In the genomic region with DNA sequence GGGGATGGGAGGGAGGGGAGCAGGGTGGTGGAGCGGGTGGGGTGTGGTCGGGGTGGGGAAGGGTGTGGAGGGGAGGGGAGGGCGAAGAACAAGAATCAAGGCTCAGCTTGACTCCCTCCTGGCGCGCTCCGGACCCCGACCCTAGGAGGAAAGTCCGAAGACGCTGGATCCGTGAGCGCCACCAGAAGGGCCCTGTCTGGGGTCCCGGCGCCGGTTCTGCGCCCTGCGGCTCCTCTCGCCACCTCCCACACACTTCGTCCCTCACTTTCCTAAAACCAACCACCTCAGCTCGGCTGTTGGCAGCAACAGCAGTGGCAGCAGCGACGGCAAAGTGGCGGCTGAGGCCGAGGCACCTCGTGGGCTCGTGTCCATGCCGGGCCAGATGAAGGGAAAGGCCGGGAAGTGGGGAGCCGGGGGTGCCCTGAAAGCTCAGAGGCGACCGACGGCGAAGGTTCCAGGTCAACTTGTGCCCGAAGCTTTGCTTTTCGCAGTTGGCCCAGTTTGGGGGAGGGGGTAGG, we compare ENCODE assay signal across 9 cellular contexts. TPM values are rescaled to one million over a fixed set of nuclear protein-coding genes. Genes with fewer than 3 reads are reported as not detected.
A peak's percentile ranks its signal among the peaks of the same experiment; 100 is the strongest.
DNase-seq lines count a peak whose midpoint lies in the region; ATAC-seq and TF ChIP-seq lines count a peak whose summit lies in the region.
"Had no signal": no experiment of that assay in that cellular context is flagged by ENCODE, and none has a peak within 500 bp of the region (broad histone marks: within the 10 kb centered on the region; RNA-seq: fewer than 3 reads in every experiment).

No MANE protein-coding gene starts in this region.

- no peaks in the 10 kb centered on the region for H3K9me3 ChIP-seq in BLaER1
- peaks cover 0 to 3% of the 10 kb centered on the region in 2 donors for H3K9me3 ChIP-seq in esophagus (ENCODE audit: control insufficient read depth in 2 of 2, insufficient read depth in 1 of 2, low read depth in 1 of 2, low read length in 1 of 2)
- no peaks in the 10 kb centered on the region for H3K9me3 ChIP-seq in parathyroid adenoma (ENCODE audit: control insufficient read depth, low read length)
- no peaks in the 10 kb centered on the region for H3K9me3 ChIP-seq in effector memory CD4-positive, alpha-beta T cell (ENCODE audit: control insufficient read depth, low read length)
- H3K9me3 ChIP-seq: SJSA1 had no signal

- H2AFZ ChIP-seq in parathyroid adenoma = peak overlapping the region; percentile 72

- H3K4me2 ChIP-seq in BLaER1 (peak overlapping the region; percentile 91), parathyroid adenoma (ENCODE audit: low read length) (peak overlapping the region; percentile 94)

- no peaks in the 10 kb centered on the region for H3K36me3 ChIP-seq in BLaER1
- no peaks in the 10 kb centered on the region for H3K36me3 ChIP-seq in esophagus (ENCODE audit: control insufficient read depth in 2 of 2, insufficient read depth in 2 of 2, low read length in 1 of 2)
- no peaks in the 10 kb centered on the region for H3K36me3 ChIP-seq in parathyroid adenoma (ENCODE audit: control insufficient read depth, insufficient read depth, low read length)
- no peaks in the 10 kb centered on the region for H3K36me3 ChIP-seq in effector memory CD4-positive, alpha-beta T cell (ENCODE audit: control insufficient read depth, insufficient read depth, low read length)
- H3K36me3 ChIP-seq: SJSA1 had no signal

- H3K4me1 ChIP-seq in BLaER1 = peaks cover 50% of the 10 kb centered on the region
- peaks cover 10 to 13% of the 10 kb centered on the region in 2 donors for H3K4me1 ChIP-seq in esophagus (ENCODE audit: control insufficient read depth in 2 of 2, insufficient read depth in 2 of 2, low read length in 1 of 2)
- H3K4me1 ChIP-seq in parathyroid adenoma = peaks cover 12% of the 10 kb centered on the region
- peaks cover 4% of the 10 kb centered on the region for H3K4me1 ChIP-seq in effector memory CD4-positive, alpha-beta T cell (ENCODE audit: control insufficient read depth, insufficient read depth, low read length, poor library complexity, severe bottlenecking)
- H3K4me1 ChIP-seq: SJSA1 had no signal

- H3K9ac ChIP-seq in BLaER1 = peak overlapping the region; percentile 71
- H3K9ac ChIP-seq in parathyroid adenoma = no peak overlapping the region

- H3K27ac ChIP-seq in BLaER1 (peak overlapping the region; percentile 49), esophagus (ENCODE audit: low read depth in 2 of 2, low read length in 1 of 2) (no peak overlapping the region), parathyroid adenoma (no peak overlapping the region)
- H3K27ac ChIP-seq in effector memory CD4-positive, alpha-beta T cell (ENCODE audit: insufficient read depth, low read length, poor library complexity, severe bottlenecking) = no peak overlapping the region
- H3K27ac ChIP-seq: SJSA1 had no signal

- H4K20me1 ChIP-seq in BLaER1 = no peaks in the 10 kb centered on the region

- peaks cover 36% of the 10 kb centered on the region for H3K27me3 ChIP-seq in BLaER1
- H3K27me3 ChIP-seq in esophagus (ENCODE audit: control insufficient read depth in 1 of 2, insufficient read depth in 2 of 2, low read length in 2 of 2) = peaks cover 0 to 22% of the 10 kb centered on the region in 2 donors
- H3K27me3 ChIP-seq in parathyroid adenoma (ENCODE audit: control insufficient read depth, insufficient read depth, low read length) = no peaks in the 10 kb centered on the region
- H3K27me3 ChIP-seq in effector memory CD4-positive, alpha-beta T cell (replicated peaks; ENCODE audit: control insufficient read depth, insufficient read depth, low read length, poor library complexity, severe bottlenecking) = peaks cover 26% of the 10 kb centered on the region

- no peaks in the 10 kb centered on the region for H3K79me2 ChIP-seq in parathyroid adenoma

- no peak for ATAC-seq in HG02763 (IDR thresholded peaks at IDR 0.05; ENCODE audit: unreplicated experiment)

- TF ChIP-seq CTCF in parathyroid adenoma (IDR thresholded peaks at IDR 0.05) = no peak

- DNase-seq in NAMALWA (ENCODE audit: low spot score) = peak; percentile 57
- DNase-seq in Ammon's horn (ENCODE audit: low spot score) = no peak
- no peak for DNase-seq in effector memory CD4-positive, alpha-beta T cell
- no peak for DNase-seq in DMS153 (lab: John Stamatoyannopoulos, UW)

- WGBS in esophagus, 2 donors = 2 to 3% methylated on average over 31 to 34 of the region's 34 CpGs

- H3K4me3 ChIP-seq in BLaER1 (peak overlapping the region; percentile 72), esophagus (ENCODE audit: low read depth in 1 of 2, low read length in 2 of 2) (peak overlapping the region; percentile 27 to 48), parathyroid adenoma (ENCODE audit: low read depth, low read length) (peak overlapping the region; percentile 62)
- no peak overlapping the region for H3K4me3 ChIP-seq in effector memory CD4-positive, alpha-beta T cell (ENCODE audit: insufficient read depth, low read depth, low read length, poor library complexity, severe bottlenecking)
- H3K4me3 ChIP-seq: SJSA1 had no signal

RNA-seq across cellular contexts. Expression of a gene that starts 2.1 kb away (rescaled TPM):
- polyA plus RNA-seq in esophagus = under 1 TPM; 0.09 to 0.16 TPM
